17 cellular contexts compared by ENCODE assay signal in genomic region chr14:55968741-55969140, GRCh38.
"Had no signal": no experiment of that assay in that cellular context is flagged by ENCODE, and none has a peak within 500 bp of the region (broad histone marks: within the 10 kb centered on the region; RNA-seq: fewer than 3 reads in every experiment).

No MANE protein-coding gene starts in this region.

- H3K9me3 Mint-ChIP-seq: activated CD4-positive, alpha-beta T cell treated with anti-CD3 and anti-CD28 coated beads, Interleukin-2, amount 10 ng/mL, durations not matched to agents 24 days and 14 days; activated CD8-positive, alpha-beta T cell treated with anti-CD3 and anti-CD28 coated beads for 36 hours; activated T-cell treated with anti-CD3 and anti-CD28 coated beads, Interleukin-2, amount 50 U/mL, for 24 hours; activated T-helper 2 cell treated with anti-CD3 and anti-CD28 coated beads, Interferon-gamma antibody, Interleukin-2, Interleukin-4, amounts not matched to agents 10 μg/mL and 5 μg/mL and 100 μg/mL, durations not matched to agents 14 hours and 24 hours and 36 hours; nephron progenitor cell; stimulated activated effector memory CD8-positive, alpha-beta T cell treated with anti-CD3 and anti-CD28 coated beads, Interleukin-12 subunit alpha, Interleukin-12 subunit beta, amount 100 ng/mL, for 72 hours had no signal

- H3K4me3 ChIP-seq: gastrocnemius medialis, heart left ventricle, left lung, sigmoid colon had no signal

- ATAC-seq: activated CD8-positive, alpha-beta T cell treated with anti-CD3 and anti-CD28 coated beads for 36 hours; gastrocnemius medialis; heart left ventricle; left lung; stimulated activated effector memory CD8-positive, alpha-beta T cell treated with anti-CD3 and anti-CD28 coated beads, Interleukin-12 subunit alpha, Interleukin-12 subunit beta, amount 100 ng/mL, for 72 hours had no signal

- H3K27ac Mint-ChIP-seq: activated CD4-positive, alpha-beta T cell treated with anti-CD3 and anti-CD28 coated beads, Interleukin-2, amount 10 ng/mL, durations not matched to agents 24 days and 14 days; activated CD8-positive, alpha-beta T cell treated with anti-CD3 and anti-CD28 coated beads for 36 hours; activated T-cell treated with anti-CD3 and anti-CD28 coated beads, Interleukin-2, amount 50 U/mL, for 24 hours; activated T-helper 2 cell treated with anti-CD3 and anti-CD28 coated beads, Interferon-gamma antibody, Interleukin-2, Interleukin-4, amounts not matched to agents 10 μg/mL and 5 μg/mL and 100 μg/mL, durations not matched to agents 14 hours and 24 hours and 36 hours; nephron progenitor cell; stimulated activated effector memory CD8-positive, alpha-beta T cell treated with anti-CD3 and anti-CD28 coated beads, Interleukin-12 subunit alpha, Interleukin-12 subunit beta, amount 100 ng/mL, for 72 hours had no signal

- H3K4me3 Mint-ChIP-seq: activated CD4-positive, alpha-beta T cell treated with anti-CD3 and anti-CD28 coated beads, Interleukin-2, amount 10 ng/mL, durations not matched to agents 24 days and 14 days; activated CD8-positive, alpha-beta T cell treated with anti-CD3 and anti-CD28 coated beads for 36 hours; activated T-cell treated with anti-CD3 and anti-CD28 coated beads, Interleukin-2, amount 50 U/mL, for 24 hours; nephron progenitor cell; stimulated activated effector memory CD8-positive, alpha-beta T cell treated with anti-CD3 and anti-CD28 coated beads, Interleukin-12 subunit alpha, Interleukin-12 subunit beta, amount 100 ng/mL, for 72 hours had no signal

- H3K36me3 ChIP-seq: gastrocnemius medialis, heart left ventricle, left lung, sigmoid colon had no signal

- H3K4me1 Mint-ChIP-seq: activated CD4-positive, alpha-beta T cell treated with anti-CD3 and anti-CD28 coated beads, Interleukin-2, amount 10 ng/mL, durations not matched to agents 24 days and 14 days; stimulated activated effector memory CD8-positive, alpha-beta T cell treated with anti-CD3 and anti-CD28 coated beads, Interleukin-12 subunit alpha, Interleukin-12 subunit beta, amount 100 ng/mL, for 72 hours had no signal

- H3K36me3 Mint-ChIP-seq: stimulated activated effector memory CD8-positive, alpha-beta T cell treated with anti-CD3 and anti-CD28 coated beads, Interleukin-12 subunit alpha, Interleukin-12 subunit beta, amount 100 ng/mL, for 72 hours had no signal

- DNase-seq: activated CD4-positive, alpha-beta T cell treated with anti-CD3 and anti-CD28 coated beads, Interleukin-2, amount 10 ng/mL, durations not matched to agents 24 days and 14 days; activated CD8-positive, alpha-beta T cell treated with anti-CD3 and anti-CD28 coated beads for 36 hours; activated naive CD4-positive, alpha-beta T cell treated with Interleukin-2 at 50 U/mL for 16 hours; activated T-cell treated with anti-CD3 and anti-CD28 coated beads, Interleukin-2, amount 50 U/mL, for 24 hours; aorta; gastrocnemius medialis; heart left ventricle; left lung; midbrain; nephron progenitor cell; nucleus accumbens; sigmoid colon; stimulated activated CD4-positive, alpha-beta T cell treated with anti-CD3 and anti-CD28 coated beads, Interleukin-4, amount 100 ng/mL, for 24 hours; T-helper 9 cell had no signal

- H3K27me3 ChIP-seq: gastrocnemius medialis, heart left ventricle, left lung, sigmoid colon had no signal

- H3K27ac ChIP-seq: gastrocnemius medialis, heart left ventricle, left lung, sigmoid colon had no signal

- H3K4me1 ChIP-seq: gastrocnemius medialis, left lung, sigmoid colon had no signal

- H3K9me3 ChIP-seq: gastrocnemius medialis, heart left ventricle, left lung, sigmoid colon had no signal

- FAIRE-seq: bronchial epithelial cell had no signal
